Comparison of ENCODE assay signal across 1 cellular context in the genomic region with DNA sequence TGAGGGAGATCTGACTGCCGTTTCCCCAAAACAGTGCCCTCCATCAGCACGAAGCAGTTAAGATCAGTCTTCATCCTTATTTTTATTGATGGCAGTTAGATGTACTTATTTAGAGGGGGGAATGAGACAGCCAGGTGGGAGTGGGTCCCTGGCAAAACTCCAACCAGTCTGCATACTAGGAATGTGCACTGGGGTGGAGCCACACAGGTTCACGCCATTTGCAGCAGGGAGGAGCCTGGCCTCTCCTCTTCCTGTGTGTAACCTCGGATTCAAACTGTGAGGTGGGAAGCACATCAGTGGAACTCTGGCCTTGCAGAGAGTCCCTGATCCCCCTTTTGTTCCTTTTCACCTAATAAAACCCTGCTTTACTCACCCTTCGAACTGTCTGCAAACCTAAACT.
TF ChIP-seq lines count a peak whose summit lies in the region.

No MANE protein-coding gene starts in this region.

TF ChIP-seq in WTC11, 78 proteins besides CTCF, POLR2A, EP300 and RAD21 (continued from another document):
- no peak for TF ChIP-seq AR (CRISPR knock-in tag; IDR thresholded peaks at IDR 0.05)
- TF ChIP-seq ZNF317 (CRISPR knock-in tag; IDR thresholded peaks at IDR 0.05; ENCODE audit: borderline replicate concordance, low read depth) = no peak
- no peak for TF ChIP-seq IRF2 (CRISPR knock-in tag; IDR thresholded peaks at IDR 0.05; ENCODE audit: borderline replicate concordance, low read depth)
- TF ChIP-seq, protein P1, sequence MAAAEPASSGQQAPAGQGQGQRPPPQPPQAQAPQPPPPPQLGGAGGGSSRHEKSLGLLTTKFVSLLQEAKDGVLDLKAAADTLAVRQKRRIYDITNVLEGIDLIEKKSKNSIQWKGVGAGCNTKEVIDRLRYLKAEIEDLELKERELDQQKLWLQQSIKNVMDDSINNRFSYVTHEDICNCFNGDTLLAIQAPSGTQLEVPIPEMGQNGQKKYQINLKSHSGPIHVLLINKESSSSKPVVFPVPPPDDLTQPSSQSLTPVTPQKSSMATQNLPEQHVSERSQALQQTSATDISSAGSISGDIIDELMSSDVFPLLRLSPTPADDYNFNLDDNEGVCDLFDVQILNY (CRISPR knock-in tag; IDR thresholded peaks at IDR 0.05) = no peak
- TF ChIP-seq ZNF423 (CRISPR knock-in tag; IDR thresholded peaks at IDR 0.05) = no peak
- TF ChIP-seq FOXP1 (CRISPR knock-in tag; IDR thresholded peaks at IDR 0.05; ENCODE audit: borderline replicate concordance) = no peak
- no peak for TF ChIP-seq ELF4 (CRISPR knock-in tag; IDR thresholded peaks at IDR 0.05; ENCODE audit: low read depth)
- TF ChIP-seq, protein P2, sequence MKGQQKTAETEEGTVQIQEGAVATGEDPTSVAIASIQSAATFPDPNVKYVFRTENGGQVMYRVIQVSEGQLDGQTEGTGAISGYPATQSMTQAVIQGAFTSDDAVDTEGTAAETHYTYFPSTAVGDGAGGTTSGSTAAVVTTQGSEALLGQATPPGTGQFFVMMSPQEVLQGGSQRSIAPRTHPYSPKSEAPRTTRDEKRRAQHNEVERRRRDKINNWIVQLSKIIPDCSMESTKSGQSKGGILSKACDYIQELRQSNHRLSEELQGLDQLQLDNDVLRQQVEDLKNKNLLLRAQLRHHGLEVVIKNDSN (CRISPR knock-in tag; IDR thresholded peaks at IDR 0.05) = no peak
- TF ChIP-seq CBFB (CRISPR knock-in tag; IDR thresholded peaks at IDR 0.05; ENCODE audit: low read depth) = no peak
TF ChIP-seq in WTC11: peak in this region for 0.
